Comparison of ENCODE assay signal across 1 cellular context in the genomic region with DNA sequence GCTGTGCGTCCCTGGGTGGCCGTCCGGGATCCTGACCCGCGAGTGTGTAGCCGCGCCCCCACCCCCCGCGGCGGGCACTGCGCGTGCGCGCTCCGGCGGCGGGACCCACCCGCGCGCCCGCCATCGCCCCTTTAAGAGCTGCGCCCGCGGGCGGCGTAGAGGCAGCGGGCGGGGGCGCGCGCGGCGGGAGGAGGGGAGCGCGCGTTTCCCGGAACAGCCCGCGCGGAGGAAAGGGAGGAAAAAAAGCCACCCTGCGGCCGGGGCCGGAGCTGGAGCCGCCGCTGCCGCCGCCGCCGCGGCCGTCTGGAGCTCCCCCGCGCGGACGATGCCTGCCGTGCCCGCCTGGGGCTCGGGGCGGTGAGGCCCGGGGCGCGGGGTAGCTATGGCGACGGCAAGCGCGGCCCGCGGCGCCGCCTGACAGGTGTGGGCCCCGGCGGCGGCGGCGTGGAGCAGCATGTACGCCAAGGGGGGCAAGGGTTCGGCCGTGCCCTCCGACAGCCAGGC.
TF ChIP-seq lines count a peak whose summit lies in the region.

A gene (plus strand): TSS at position 204 of the 504 bp plus-strand sequence. CDS start 251 bp downstream, at position 455.

TF ChIP-seq in K562, 482 proteins besides CTCF, POLR2A, EP300 and RAD21 (continued from another document and continues in another):
- TF ChIP-seq, protein P1, sequence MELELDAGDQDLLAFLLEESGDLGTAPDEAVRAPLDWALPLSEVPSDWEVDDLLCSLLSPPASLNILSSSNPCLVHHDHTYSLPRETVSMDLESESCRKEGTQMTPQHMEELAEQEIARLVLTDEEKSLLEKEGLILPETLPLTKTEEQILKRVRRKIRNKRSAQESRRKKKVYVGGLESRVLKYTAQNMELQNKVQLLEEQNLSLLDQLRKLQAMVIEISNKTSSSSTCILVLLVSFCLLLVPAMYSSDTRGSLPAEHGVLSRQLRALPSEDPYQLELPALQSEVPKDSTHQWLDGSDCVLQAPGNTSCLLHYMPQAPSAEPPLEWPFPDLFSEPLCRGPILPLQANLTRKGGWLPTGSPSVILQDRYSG (tag; conservative IDR thresholded peaks at IDR 0.05; ENCODE audit: low read depth), result no peak
- TF ChIP-seq ZKSCAN8 (CRISPR knock-in tag; IDR thresholded peaks at IDR 0.05) (no peak), ELF2 (CRISPR knock-in tag; IDR thresholded peaks at IDR 0.05) (no peak; the same call in 1 of the 2 replicates), MED1 (CRISPR knock-in tag; IDR thresholded peaks at IDR 0.05; ENCODE audit: borderline replicate concordance) (no peak), NCOA1 (IDR thresholded peaks at IDR 0.05; ENCODE audit: low read depth) (no peak), FOSL1 (tag; conservative IDR thresholded peaks at IDR 0.05) (no peak; the same call in 1 of the 2 replicates), ZNF778 (CRISPR knock-in tag; IDR thresholded peaks at IDR 0.05) (no peak), ZFX (CRISPR knock-in tag; IDR thresholded peaks at IDR 0.05) (no peak; the same call in 1 of the 2 replicates), ZNF282 (CRISPR knock-in tag; IDR thresholded peaks at IDR 0.05) (no peak), CBX8 (IDR thresholded peaks at IDR 0.05; ENCODE audit: borderline replicate concordance, extremely low read depth, low read depth, low read length, poor library complexity, severe bottlenecking) (no peak), NR2C1 (IDR thresholded peaks at IDR 0.05) (no peak), NR2C1 (tag; IDR thresholded peaks at IDR 0.05) (no peak), COPS2 (conservative IDR thresholded peaks at IDR 0.05) (no peak), MXI1 (IDR thresholded peaks at IDR 0.05; ENCODE audit: low read depth, low read length) (no peak; the same call in 1 of the 2 replicates), FOXJ2 (tag; IDR thresholded peaks at IDR 0.05) (peak; percentile 78), FIP1L1 (IDR thresholded peaks at IDR 0.05; ENCODE audit: low read depth, low read length, poor library complexity, severe bottlenecking) (no peak), NR3C1 (CRISPR knock-in tag; IDR thresholded peaks at IDR 0.05) (no peak), ETV1 (tag; conservative IDR thresholded peaks at IDR 0.05; ENCODE audit: low read depth) (no peak), ATF7 (IDR thresholded peaks at IDR 0.05) (peak; percentile 58; the same call in 1 of the 2 replicates), CHD2 (IDR thresholded peaks at IDR 0.05; ENCODE audit: low read depth, low read length) (no peak), MEIS2 (IDR thresholded peaks at IDR 0.05; ENCODE audit: partially characterized antibody) (peak; percentile 63), TARDBP (IDR thresholded peaks at IDR 0.05) (no peak), GATAD2B (IDR thresholded peaks at IDR 0.05; ENCODE audit: borderline replicate concordance) (peak; percentile 90), ZNF561 (CRISPR knock-in tag; conservative IDR thresholded peaks at IDR 0.05) (no peak), STAG1 (CRISPR knock-in tag; IDR thresholded peaks at IDR 0.05; ENCODE audit: borderline replicate concordance) (peak; percentile 47; the same call in 1 of the 2 replicates), ASH1L (IDR thresholded peaks at IDR 0.05; ENCODE audit: borderline replicate concordance, low read depth, partially characterized antibody) (no peak), RBM17 (IDR thresholded peaks at IDR 0.05; ENCODE audit: borderline replicate concordance, low read depth, low read length) (no peak), SUPT5H (IDR thresholded peaks at IDR 0.05) (no peak), CBFA2T3 (IDR thresholded peaks at IDR 0.05) (no peak), YY1 (IDR thresholded peaks at IDR 0.05; ENCODE audit: borderline replicate concordance in 1 of 3, control insufficient read depth in 1 of 3, extremely low read depth in 1 of 3, insufficient read depth in 3 of 3, insufficient read length in 1 of 3, insufficient replicate concordance in 2 of 3, low read depth in 1 of 3, low read length in 2 of 3) (peak in 1 of 3 experiments; percentile 50), BHLHE40 (IDR thresholded peaks at IDR 0.05; ENCODE audit: low read length) (no peak), POLR2H (tag; IDR thresholded peaks at IDR 0.05; ENCODE audit: low read depth) (no peak), TAF15 (IDR thresholded peaks at IDR 0.05; ENCODE audit: low read depth, low read length) (no peak), EHMT2 (IDR thresholded peaks at IDR 0.05) (no peak), JUND (IDR thresholded peaks at IDR 0.05; ENCODE audit: borderline replicate concordance, low read depth, low read length) (peak; percentile 63; the same call in 1 of the 2 replicates), JUND (tag; IDR thresholded peaks at IDR 0.05; ENCODE audit: borderline replicate concordance, low read depth, low read length) (no peak), TCF7 (IDR thresholded peaks at IDR 0.05; ENCODE audit: borderline replicate concordance) (no peak), NCOA4 (IDR thresholded peaks at IDR 0.05; ENCODE audit: partially characterized antibody) (no peak), STAT5B (CRISPR knock-in tag; IDR thresholded peaks at IDR 0.05) (no peak), ADNP (tag; IDR thresholded peaks at IDR 0.05) (no peak)
- TF ChIP-seq, protein P2, sequence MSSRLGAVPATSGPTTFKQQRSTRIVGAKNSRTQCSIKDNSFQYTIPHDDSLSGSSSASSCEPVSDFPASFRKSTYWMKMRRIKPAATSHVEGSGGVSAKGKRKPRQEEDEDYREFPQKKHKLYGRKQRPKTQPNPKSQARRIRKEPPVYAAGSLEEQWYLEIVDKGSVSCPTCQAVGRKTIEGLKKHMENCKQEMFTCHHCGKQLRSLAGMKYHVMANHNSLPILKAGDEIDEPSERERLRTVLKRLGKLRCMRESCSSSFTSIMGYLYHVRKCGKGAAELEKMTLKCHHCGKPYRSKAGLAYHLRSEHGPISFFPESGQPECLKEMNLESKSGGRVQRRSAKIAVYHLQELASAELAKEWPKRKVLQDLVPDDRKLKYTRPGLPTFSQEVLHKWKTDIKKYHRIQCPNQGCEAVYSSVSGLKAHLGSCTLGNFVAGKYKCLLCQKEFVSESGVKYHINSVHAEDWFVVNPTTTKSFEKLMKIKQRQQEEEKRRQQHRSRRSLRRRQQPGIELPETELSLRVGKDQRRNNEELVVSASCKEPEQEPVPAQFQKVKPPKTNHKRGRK (tag; IDR thresholded peaks at IDR 0.05), result no peak
- TF ChIP-seq, protein P3, sequence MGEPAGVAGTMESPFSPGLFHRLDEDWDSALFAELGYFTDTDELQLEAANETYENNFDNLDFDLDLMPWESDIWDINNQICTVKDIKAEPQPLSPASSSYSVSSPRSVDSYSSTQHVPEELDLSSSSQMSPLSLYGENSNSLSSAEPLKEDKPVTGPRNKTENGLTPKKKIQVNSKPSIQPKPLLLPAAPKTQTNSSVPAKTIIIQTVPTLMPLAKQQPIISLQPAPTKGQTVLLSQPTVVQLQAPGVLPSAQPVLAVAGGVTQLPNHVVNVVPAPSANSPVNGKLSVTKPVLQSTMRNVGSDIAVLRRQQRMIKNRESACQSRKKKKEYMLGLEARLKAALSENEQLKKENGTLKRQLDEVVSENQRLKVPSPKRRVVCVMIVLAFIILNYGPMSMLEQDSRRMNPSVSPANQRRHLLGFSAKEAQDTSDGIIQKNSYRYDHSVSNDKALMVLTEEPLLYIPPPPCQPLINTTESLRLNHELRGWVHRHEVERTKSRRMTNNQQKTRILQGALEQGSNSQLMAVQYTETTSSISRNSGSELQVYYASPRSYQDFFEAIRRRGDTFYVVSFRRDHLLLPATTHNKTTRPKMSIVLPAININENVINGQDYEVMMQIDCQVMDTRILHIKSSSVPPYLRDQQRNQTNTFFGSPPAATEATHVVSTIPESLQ (CRISPR knock-in tag; IDR thresholded peaks at IDR 0.05), result no peak
- TF ChIP-seq, protein P4, sequence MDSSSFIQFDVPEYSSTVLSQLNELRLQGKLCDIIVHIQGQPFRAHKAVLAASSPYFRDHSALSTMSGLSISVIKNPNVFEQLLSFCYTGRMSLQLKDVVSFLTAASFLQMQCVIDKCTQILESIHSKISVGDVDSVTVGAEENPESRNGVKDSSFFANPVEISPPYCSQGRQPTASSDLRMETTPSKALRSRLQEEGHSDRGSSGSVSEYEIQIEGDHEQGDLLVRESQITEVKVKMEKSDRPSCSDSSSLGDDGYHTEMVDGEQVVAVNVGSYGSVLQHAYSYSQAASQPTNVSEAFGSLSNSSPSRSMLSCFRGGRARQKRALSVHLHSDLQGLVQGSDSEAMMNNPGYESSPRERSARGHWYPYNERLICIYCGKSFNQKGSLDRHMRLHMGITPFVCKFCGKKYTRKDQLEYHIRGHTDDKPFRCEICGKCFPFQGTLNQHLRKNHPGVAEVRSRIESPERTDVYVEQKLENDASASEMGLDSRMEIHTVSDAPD (CRISPR knock-in tag; IDR thresholded peaks at IDR 0.05), result no peak
- TF ChIP-seq, protein P5, sequence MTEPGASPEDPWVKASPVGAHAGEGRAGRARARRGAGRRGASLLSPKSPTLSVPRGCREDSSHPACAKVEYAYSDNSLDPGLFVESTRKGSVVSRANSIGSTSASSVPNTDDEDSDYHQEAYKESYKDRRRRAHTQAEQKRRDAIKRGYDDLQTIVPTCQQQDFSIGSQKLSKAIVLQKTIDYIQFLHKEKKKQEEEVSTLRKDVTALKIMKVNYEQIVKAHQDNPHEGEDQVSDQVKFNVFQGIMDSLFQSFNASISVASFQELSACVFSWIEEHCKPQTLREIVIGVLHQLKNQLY (CRISPR knock-in tag; conservative IDR thresholded peaks at IDR 0.05), result no peak
- TF ChIP-seq, protein P6, sequence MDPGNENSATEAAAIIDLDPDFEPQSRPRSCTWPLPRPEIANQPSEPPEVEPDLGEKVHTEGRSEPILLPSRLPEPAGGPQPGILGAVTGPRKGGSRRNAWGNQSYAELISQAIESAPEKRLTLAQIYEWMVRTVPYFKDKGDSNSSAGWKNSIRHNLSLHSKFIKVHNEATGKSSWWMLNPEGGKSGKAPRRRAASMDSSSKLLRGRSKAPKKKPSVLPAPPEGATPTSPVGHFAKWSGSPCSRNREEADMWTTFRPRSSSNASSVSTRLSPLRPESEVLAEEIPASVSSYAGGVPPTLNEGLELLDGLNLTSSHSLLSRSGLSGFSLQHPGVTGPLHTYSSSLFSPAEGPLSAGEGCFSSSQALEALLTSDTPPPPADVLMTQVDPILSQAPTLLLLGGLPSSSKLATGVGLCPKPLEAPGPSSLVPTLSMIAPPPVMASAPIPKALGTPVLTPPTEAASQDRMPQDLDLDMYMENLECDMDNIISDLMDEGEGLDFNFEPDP (CRISPR knock-in tag; IDR thresholded peaks at IDR 0.05), result no peak
- TF ChIP-seq, protein P7, sequence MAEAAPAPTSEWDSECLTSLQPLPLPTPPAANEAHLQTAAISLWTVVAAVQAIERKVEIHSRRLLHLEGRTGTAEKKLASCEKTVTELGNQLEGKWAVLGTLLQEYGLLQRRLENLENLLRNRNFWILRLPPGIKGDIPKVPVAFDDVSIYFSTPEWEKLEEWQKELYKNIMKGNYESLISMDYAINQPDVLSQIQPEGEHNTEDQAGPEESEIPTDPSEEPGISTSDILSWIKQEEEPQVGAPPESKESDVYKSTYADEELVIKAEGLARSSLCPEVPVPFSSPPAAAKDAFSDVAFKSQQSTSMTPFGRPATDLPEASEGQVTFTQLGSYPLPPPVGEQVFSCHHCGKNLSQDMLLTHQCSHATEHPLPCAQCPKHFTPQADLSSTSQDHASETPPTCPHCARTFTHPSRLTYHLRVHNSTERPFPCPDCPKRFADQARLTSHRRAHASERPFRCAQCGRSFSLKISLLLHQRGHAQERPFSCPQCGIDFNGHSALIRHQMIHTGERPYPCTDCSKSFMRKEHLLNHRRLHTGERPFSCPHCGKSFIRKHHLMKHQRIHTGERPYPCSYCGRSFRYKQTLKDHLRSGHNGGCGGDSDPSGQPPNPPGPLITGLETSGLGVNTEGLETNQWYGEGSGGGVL (CRISPR knock-in tag; IDR thresholded peaks at IDR 0.05), result no peak
- TF ChIP-seq, protein P8, sequence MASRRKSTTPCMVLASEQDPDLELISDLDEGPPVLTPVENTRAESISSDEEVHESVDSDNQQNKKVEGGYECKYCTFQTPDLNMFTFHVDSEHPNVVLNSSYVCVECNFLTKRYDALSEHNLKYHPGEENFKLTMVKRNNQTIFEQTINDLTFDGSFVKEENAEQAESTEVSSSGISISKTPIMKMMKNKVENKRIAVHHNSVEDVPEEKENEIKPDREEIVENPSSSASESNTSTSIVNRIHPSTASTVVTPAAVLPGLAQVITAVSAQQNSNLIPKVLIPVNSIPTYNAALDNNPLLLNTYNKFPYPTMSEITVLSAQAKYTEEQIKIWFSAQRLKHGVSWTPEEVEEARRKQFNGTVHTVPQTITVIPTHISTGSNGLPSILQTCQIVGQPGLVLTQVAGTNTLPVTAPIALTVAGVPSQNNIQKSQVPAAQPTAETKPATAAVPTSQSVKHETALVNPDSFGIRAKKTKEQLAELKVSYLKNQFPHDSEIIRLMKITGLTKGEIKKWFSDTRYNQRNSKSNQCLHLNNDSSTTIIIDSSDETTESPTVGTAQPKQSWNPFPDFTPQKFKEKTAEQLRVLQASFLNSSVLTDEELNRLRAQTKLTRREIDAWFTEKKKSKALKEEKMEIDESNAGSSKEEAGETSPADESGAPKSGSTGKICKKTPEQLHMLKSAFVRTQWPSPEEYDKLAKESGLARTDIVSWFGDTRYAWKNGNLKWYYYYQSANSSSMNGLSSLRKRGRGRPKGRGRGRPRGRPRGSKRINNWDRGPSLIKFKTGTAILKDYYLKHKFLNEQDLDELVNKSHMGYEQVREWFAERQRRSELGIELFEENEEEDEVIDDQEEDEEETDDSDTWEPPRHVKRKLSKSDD (conservative IDR thresholded peaks at IDR 0.05; ENCODE audit: low read length), result no peak
- TF ChIP-seq, protein P9, sequence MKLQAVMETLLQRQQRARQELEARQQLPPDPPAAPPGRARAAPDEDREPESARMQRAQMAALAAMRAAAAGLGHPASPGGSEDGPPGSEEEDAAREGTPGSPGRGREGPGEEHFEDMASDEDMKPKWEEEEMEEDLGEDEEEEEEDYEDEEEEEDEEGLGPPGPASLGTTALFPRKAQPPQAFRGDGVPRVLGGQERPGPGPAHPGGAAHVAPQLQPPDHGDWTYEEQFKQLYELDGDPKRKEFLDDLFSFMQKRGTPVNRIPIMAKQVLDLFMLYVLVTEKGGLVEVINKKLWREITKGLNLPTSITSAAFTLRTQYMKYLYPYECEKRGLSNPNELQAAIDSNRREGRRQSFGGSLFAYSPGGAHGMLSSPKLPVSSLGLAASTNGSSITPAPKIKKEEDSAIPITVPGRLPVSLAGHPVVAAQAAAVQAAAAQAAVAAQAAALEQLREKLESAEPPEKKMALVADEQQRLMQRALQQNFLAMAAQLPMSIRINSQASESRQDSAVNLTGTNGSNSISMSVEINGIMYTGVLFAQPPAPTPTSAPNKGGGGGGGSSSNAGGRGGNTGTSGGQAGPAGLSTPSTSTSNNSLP (IDR thresholded peaks at IDR 0.05; ENCODE audit: borderline replicate concordance, low read depth, low read length), result no peak
- TF ChIP-seq, protein P10, sequence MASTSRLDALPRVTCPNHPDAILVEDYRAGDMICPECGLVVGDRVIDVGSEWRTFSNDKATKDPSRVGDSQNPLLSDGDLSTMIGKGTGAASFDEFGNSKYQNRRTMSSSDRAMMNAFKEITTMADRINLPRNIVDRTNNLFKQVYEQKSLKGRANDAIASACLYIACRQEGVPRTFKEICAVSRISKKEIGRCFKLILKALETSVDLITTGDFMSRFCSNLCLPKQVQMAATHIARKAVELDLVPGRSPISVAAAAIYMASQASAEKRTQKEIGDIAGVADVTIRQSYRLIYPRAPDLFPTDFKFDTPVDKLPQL (IDR thresholded peaks at IDR 0.05; ENCODE audit: extremely low read depth, insufficient read length), result no peak
